In the genomic region with DNA sequence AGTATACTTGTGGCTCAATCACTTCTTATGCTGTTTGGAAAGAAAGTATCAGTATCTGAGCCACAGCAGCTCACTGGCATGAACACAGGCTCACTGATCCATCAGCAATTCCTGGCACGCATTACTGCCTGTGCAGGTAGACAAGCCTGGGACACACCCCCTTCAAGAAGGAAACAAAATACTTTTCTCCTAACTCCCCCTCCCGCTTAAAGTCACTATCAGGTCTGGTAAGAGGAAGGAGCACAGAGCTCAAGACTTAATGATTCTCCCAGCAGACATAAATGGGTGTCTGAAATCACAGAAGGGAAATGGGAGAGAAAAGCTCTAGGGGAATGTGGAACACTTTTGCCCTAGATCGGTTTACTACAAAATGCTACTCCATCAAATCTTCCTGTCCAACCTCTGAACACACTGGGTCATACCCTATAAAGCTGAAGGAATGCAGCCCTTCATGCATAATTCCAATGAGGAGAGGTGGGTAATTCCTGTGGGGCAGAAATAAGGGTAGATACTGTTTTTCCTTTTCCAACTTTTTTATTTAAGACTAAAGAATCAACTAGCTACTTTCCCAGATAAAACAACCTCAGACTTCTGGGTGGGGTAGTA, we compare ENCODE assay signal across 19 cellular contexts. TPM values are rescaled to one million over a fixed set of nuclear protein-coding genes. Genes with fewer than 3 reads are reported as not detected.
DNase-seq lines count a peak whose midpoint lies in the region; ATAC-seq and TF ChIP-seq lines count a peak whose summit lies in the region.
"Had no signal": no experiment of that assay in that cellular context is flagged by ENCODE, and none has a peak within 500 bp of the region (broad histone marks: within the 10 kb centered on the region; RNA-seq: fewer than 3 reads in every experiment).

A gene (minus strand): TSS at position 95 of the 606 bp plus-strand sequence. CDS start 13,271 bp downstream, outside the sequence.

- no peak for TF ChIP-seq CTCF in Calu3 (IDR thresholded peaks at IDR 0.05; ENCODE audit: unreplicated experiment)
- no peak for TF ChIP-seq CTCF in VCaP (conservative IDR thresholded peaks at IDR 0.05)
- no peak for TF ChIP-seq CTCF in esophagus squamous epithelium (IDR thresholded peaks at IDR 0.05)

- CTCF ChIA-PET in Calu3 (lab: Charles Lee) = interaction anchor here (1.0 to 2.1 kb wide), 4 partner anchors 24 to 200 kb away, joined by 3 to 5 read pairs (median 3); no protein-coding TSS in a partner anchor
- CTCF ChIA-PET in activated CD8-positive, alpha-beta memory T cell treated with anti-CD3 and anti-CD28 coated beads, Interleukin-2, amount 10 ng/mL, durations not matched to agents 7 days and 5 days (lab: Charles Lee) = interaction anchor here (0.6 kb wide), 1 partner anchor 11 kb away, joined by 3 read pairs; no protein-coding TSS in a partner anchor

- 44 to 56% methylated on average over 3 of the region's 3 CpGs for WGBS in esophagus squamous epithelium, 2 donors

- intact Hi-C loops in Calu3 (cut with micrococcal nuclease; ENCODE audit: unreplicated experiment) = loop anchor here (5.0 kb wide), 2 partner anchors 115 to 365 kb away; no protein-coding TSS in a partner anchor
- intact Hi-C loops in esophagus squamous epithelium (cut with DNase I) = loop anchor here (10.0 kb wide), 1 partner anchor 188 kb away; no protein-coding TSS in a partner anchor
- intact Hi-C loops in activated T-helper 2 cell treated with anti-CD3 and anti-CD28 coated beads, Interferon-gamma antibody, Interleukin-2, Interleukin-4, amounts not matched to agents 10 μg/mL and 5 μg/mL and 100 μg/mL, durations not matched to agents 14 hours and 24 hours and 36 hours (cut with micrococcal nuclease) = no loop called here
- intact Hi-C loops in activated CD4-positive, alpha-beta T cell treated with anti-CD3 and anti-CD28 coated beads, Interleukin-2, amount 10 ng/mL, durations not matched to agents 24 days and 14 days (cut with micrococcal nuclease) = no loop called here

- peak; percentile 80 for DNase-seq in Calu3
- no peak for DNase-seq in esophagus squamous epithelium (lab: John Stamatoyannopoulos, UW)
- DNase-seq in mucosa of gallbladder (ENCODE audit: low spot score) = peak; percentile 69
- DNase-seq in activated T-helper 2 cell treated with anti-CD3 and anti-CD28 coated beads, Interferon-gamma antibody, Interleukin-2, Interleukin-4, amounts not matched to agents 10 μg/mL and 5 μg/mL and 100 μg/mL, durations not matched to agents 14 hours and 24 hours and 36 hours (ENCODE audit: low spot score) = no peak
- no peak for DNase-seq in GM19238 (ENCODE audit: insufficient read length, low spot score)
- no peak for DNase-seq in activated CD4-positive, alpha-beta T cell treated with anti-CD3 and anti-CD28 coated beads, Interleukin-2, amount 10 ng/mL, durations not matched to agents 24 days and 14 days
- no peak for DNase-seq in activated CD8-positive, alpha-beta memory T cell treated with anti-CD3 and anti-CD28 coated beads, Interleukin-2, amount 10 ng/mL, durations not matched to agents 7 days and 5 days
- DNase-seq: activated B cell treated with CpG ODN at 0.5 μM for 24 hours; aorta; CD4-positive, alpha-beta T cell; cortex of kidney; heart right ventricle; spleen; stimulated activated naive CD4-positive, alpha-beta T cell had no signal

- H3K9me3 ChIP-seq in esophagus squamous epithelium = no peaks in the 10 kb centered on the region
- H3K9me3 ChIP-seq: heart right ventricle, spleen had no signal

- H3K27ac Mint-ChIP-seq in Calu3 (ENCODE audit: unreplicated experiment) = peak within 1 kb of the TSS; percentile 78
- no peak within 1 kb of the TSS for H3K27ac Mint-ChIP-seq in activated T-helper 2 cell treated with anti-CD3 and anti-CD28 coated beads, Interferon-gamma antibody, Interleukin-2, Interleukin-4, amounts not matched to agents 10 μg/mL and 5 μg/mL and 100 μg/mL, durations not matched to agents 14 hours and 24 hours and 36 hours
- no peak within 1 kb of the TSS for H3K27ac Mint-ChIP-seq in activated CD4-positive, alpha-beta T cell treated with anti-CD3 and anti-CD28 coated beads, Interleukin-2, amount 10 ng/mL, durations not matched to agents 24 days and 14 days
- no peak within 1 kb of the TSS for H3K27ac Mint-ChIP-seq in activated CD8-positive, alpha-beta memory T cell treated with anti-CD3 and anti-CD28 coated beads, Interleukin-2, amount 10 ng/mL, durations not matched to agents 7 days and 5 days
- H3K27ac Mint-ChIP-seq: activated B cell treated with CpG ODN at 0.5 μM for 24 hours; CD4-positive, alpha-beta T cell; IgD-negative memory B cell; progenitor cell of endocrine pancreas had no signal

- no peak for ATAC-seq in activated CD8-positive, alpha-beta memory T cell treated with anti-CD3 and anti-CD28 coated beads, Interleukin-2, amount 10 ng/mL, durations not matched to agents 7 days and 5 days
- ATAC-seq: heart right ventricle had no signal

- H3K4me3 Mint-ChIP-seq in Calu3 (ENCODE audit: low read depth, unreplicated experiment) = peak within 1 kb of the TSS; percentile 80
- no peak within 1 kb of the TSS for H3K4me3 Mint-ChIP-seq in activated T-helper 2 cell treated with anti-CD3 and anti-CD28 coated beads, Interferon-gamma antibody, Interleukin-2, Interleukin-4, amounts not matched to agents 10 μg/mL and 5 μg/mL and 100 μg/mL, durations not matched to agents 14 hours and 24 hours and 36 hours (ENCODE audit: low read depth)
- no peak within 1 kb of the TSS for H3K4me3 Mint-ChIP-seq in activated CD4-positive, alpha-beta T cell treated with anti-CD3 and anti-CD28 coated beads, Interleukin-2, amount 10 ng/mL, durations not matched to agents 24 days and 14 days
- no peak within 1 kb of the TSS for H3K4me3 Mint-ChIP-seq in activated CD8-positive, alpha-beta memory T cell treated with anti-CD3 and anti-CD28 coated beads, Interleukin-2, amount 10 ng/mL, durations not matched to agents 7 days and 5 days
- H3K4me3 Mint-ChIP-seq: activated B cell treated with CpG ODN at 0.5 μM for 24 hours; CD4-positive, alpha-beta T cell; IgD-negative memory B cell had no signal

- H3K27ac ChIP-seq in VCaP (peak within 1 kb of the TSS; percentile 30), esophagus squamous epithelium (peak within 1 kb of the TSS; percentile 42 to 88 (median 83))
- H3K27ac ChIP-seq: heart right ventricle, spleen had no signal

- H3K36me3 Mint-ChIP-seq in Calu3 (ENCODE audit: insufficient read depth, unreplicated experiment) = peaks cover 61% of the 10 kb centered on the region
- no peaks in the 10 kb centered on the region for H3K36me3 Mint-ChIP-seq in activated T-helper 2 cell treated with anti-CD3 and anti-CD28 coated beads, Interferon-gamma antibody, Interleukin-2, Interleukin-4, amounts not matched to agents 10 μg/mL and 5 μg/mL and 100 μg/mL, durations not matched to agents 14 hours and 24 hours and 36 hours (ENCODE audit: low read depth)
- H3K36me3 Mint-ChIP-seq in activated CD4-positive, alpha-beta T cell treated with anti-CD3 and anti-CD28 coated beads, Interleukin-2, amount 10 ng/mL, durations not matched to agents 24 days and 14 days (ENCODE audit: low read depth) = no peaks in the 10 kb centered on the region
- no peaks in the 10 kb centered on the region for H3K36me3 Mint-ChIP-seq in activated CD8-positive, alpha-beta memory T cell treated with anti-CD3 and anti-CD28 coated beads, Interleukin-2, amount 10 ng/mL, durations not matched to agents 7 days and 5 days
- H3K36me3 Mint-ChIP-seq: IgD-negative memory B cell had no signal

- peaks cover 10 to 55% (median 12%) of the 10 kb centered on the region in 3 donors for H3K4me1 ChIP-seq in esophagus squamous epithelium

- H3K4me1 Mint-ChIP-seq in Calu3 (ENCODE audit: low read depth, unreplicated experiment) = peaks cover 58% of the 10 kb centered on the region
- no peaks in the 10 kb centered on the region for H3K4me1 Mint-ChIP-seq in activated T-helper 2 cell treated with anti-CD3 and anti-CD28 coated beads, Interferon-gamma antibody, Interleukin-2, Interleukin-4, amounts not matched to agents 10 μg/mL and 5 μg/mL and 100 μg/mL, durations not matched to agents 14 hours and 24 hours and 36 hours (ENCODE audit: low read depth)
- H3K4me1 Mint-ChIP-seq in activated CD4-positive, alpha-beta T cell treated with anti-CD3 and anti-CD28 coated beads, Interleukin-2, amount 10 ng/mL, durations not matched to agents 24 days and 14 days = no peaks in the 10 kb centered on the region
- no peaks in the 10 kb centered on the region for H3K4me1 Mint-ChIP-seq in activated CD8-positive, alpha-beta memory T cell treated with anti-CD3 and anti-CD28 coated beads, Interleukin-2, amount 10 ng/mL, durations not matched to agents 7 days and 5 days
- H3K4me1 Mint-ChIP-seq: activated B cell treated with CpG ODN at 0.5 μM for 24 hours, IgD-negative memory B cell had no signal

- no peaks in the 10 kb centered on the region for H3K27me3 ChIP-seq in esophagus squamous epithelium

- BruUV-seq in Calu3 (replicated peaks; lab: Mats Ljungman, UMichigan) = no TSS peak

- no peaks in the 10 kb centered on the region for H3K27me3 Mint-ChIP-seq in Calu3 (ENCODE audit: unreplicated experiment)
- no peaks in the 10 kb centered on the region for H3K27me3 Mint-ChIP-seq in activated T-helper 2 cell treated with anti-CD3 and anti-CD28 coated beads, Interferon-gamma antibody, Interleukin-2, Interleukin-4, amounts not matched to agents 10 μg/mL and 5 μg/mL and 100 μg/mL, durations not matched to agents 14 hours and 24 hours and 36 hours (ENCODE audit: low read depth)
- peaks cover 9% of the 10 kb centered on the region for H3K27me3 Mint-ChIP-seq in activated CD4-positive, alpha-beta T cell treated with anti-CD3 and anti-CD28 coated beads, Interleukin-2, amount 10 ng/mL, durations not matched to agents 24 days and 14 days
- peaks cover 5% of the 10 kb centered on the region for H3K27me3 Mint-ChIP-seq in activated CD8-positive, alpha-beta memory T cell treated with anti-CD3 and anti-CD28 coated beads, Interleukin-2, amount 10 ng/mL, durations not matched to agents 7 days and 5 days
- H3K27me3 Mint-ChIP-seq: activated B cell treated with CpG ODN at 0.5 μM for 24 hours, progenitor cell of endocrine pancreas had no signal

- H3K36me3 ChIP-seq in esophagus squamous epithelium = no peaks in the 10 kb centered on the region
- H3K36me3 ChIP-seq: heart right ventricle, spleen had no signal

- no peaks in the 10 kb centered on the region for H3K9me3 Mint-ChIP-seq in Calu3 (ENCODE audit: low read depth, unreplicated experiment)
- no peaks in the 10 kb centered on the region for H3K9me3 Mint-ChIP-seq in activated T-helper 2 cell treated with anti-CD3 and anti-CD28 coated beads, Interferon-gamma antibody, Interleukin-2, Interleukin-4, amounts not matched to agents 10 μg/mL and 5 μg/mL and 100 μg/mL, durations not matched to agents 14 hours and 24 hours and 36 hours
- no peaks in the 10 kb centered on the region for H3K9me3 Mint-ChIP-seq in activated CD4-positive, alpha-beta T cell treated with anti-CD3 and anti-CD28 coated beads, Interleukin-2, amount 10 ng/mL, durations not matched to agents 24 days and 14 days
- H3K9me3 Mint-ChIP-seq in activated CD8-positive, alpha-beta memory T cell treated with anti-CD3 and anti-CD28 coated beads, Interleukin-2, amount 10 ng/mL, durations not matched to agents 7 days and 5 days (ENCODE audit: low read depth) = no peaks in the 10 kb centered on the region
- H3K9me3 Mint-ChIP-seq: activated B cell treated with CpG ODN at 0.5 μM for 24 hours; CD4-positive, alpha-beta T cell had no signal

- peak in 1 of 4 donors; percentile 12 for TF ChIP-seq POLR2A in esophagus squamous epithelium (IDR thresholded peaks at IDR 0.05)

- H3K4me3 ChIP-seq in esophagus squamous epithelium = peak within 1 kb of the TSS; percentile 8 to 23 (median 16)
- H3K4me3 ChIP-seq: heart right ventricle, spleen had no signal

RNA-seq across cellular contexts. Expression of the gene that starts here (rescaled TPM):
- total RNA-seq in Calu3 (2022) (256 and 313 TPM in 2 replicates), esophagus squamous epithelium (10 to 100 TPM in 3 of 4 donors, 1 to 10 TPM in 1; 7.4 to 57.0 (median 43.6) TPM), mucosa of gallbladder (10.4 TPM)
- total RNA-seq in activated T-helper 2 cell treated with anti-CD3 and anti-CD28 coated beads, Interferon-gamma antibody, Interleukin-2, Interleukin-4, amounts not matched to agents 10 μg/mL and 5 μg/mL and 100 μg/mL, durations not matched to agents 14 hours and 24 hours and 36 hours = not detected in 2 replicates
- not detected in 2 replicates for total RNA-seq in activated CD4-positive, alpha-beta T cell treated with anti-CD3 and anti-CD28 coated beads, Interleukin-2, amount 10 ng/mL, durations not matched to agents 24 days and 14 days
- total RNA-seq in activated CD8-positive, alpha-beta memory T cell treated with anti-CD3 and anti-CD28 coated beads, Interleukin-2, amount 10 ng/mL, durations not matched to agents 7 days and 5 days = not detected
- total RNA-seq: A673; activated B cell treated with CpG ODN at 0.5 μM for 24 hours; aorta; CD4-positive, alpha-beta T cell; Daoy; heart right ventricle had no signal

Comparison
In these comparisons a context has a peak if more than half of its experiments do, and no peak if none do; other contexts are left out.
1. DNase-seq: peak in Calu3 (single experiment) and mucosa of gallbladder (single experiment); none in esophagus squamous epithelium (single experiment), activated T-helper 2 cell treated with anti-CD3 and anti-CD28 coated beads, Interferon-gamma antibody, Interleukin-2, Interleukin-4, amounts not matched to agents 10 μg/mL and 5 μg/mL and 100 μg/mL, durations not matched to agents 14 hours and 24 hours and 36 hours (single experiment), GM19238 (single experiment), activated CD4-positive, alpha-beta T cell treated with anti-CD3 and anti-CD28 coated beads, Interleukin-2, amount 10 ng/mL, durations not matched to agents 24 days and 14 days (single experiment) and activated CD8-positive, alpha-beta memory T cell treated with anti-CD3 and anti-CD28 coated beads, Interleukin-2, amount 10 ng/mL, durations not matched to agents 7 days and 5 days (single experiment).
2. intact Hi-C loops: an anchor here in Calu3 (5.0 kb wide) and esophagus squamous epithelium (10.0 kb wide); none called in activated T-helper 2 cell treated with anti-CD3 and anti-CD28 coated beads, Interferon-gamma antibody, Interleukin-2, Interleukin-4, amounts not matched to agents 10 μg/mL and 5 μg/mL and 100 μg/mL, durations not matched to agents 14 hours and 24 hours and 36 hours and activated CD4-positive, alpha-beta T cell treated with anti-CD3 and anti-CD28 coated beads, Interleukin-2, amount 10 ng/mL, durations not matched to agents 24 days and 14 days.